ENCODE assay signal across 8 cellular contexts in the genomic region with DNA sequence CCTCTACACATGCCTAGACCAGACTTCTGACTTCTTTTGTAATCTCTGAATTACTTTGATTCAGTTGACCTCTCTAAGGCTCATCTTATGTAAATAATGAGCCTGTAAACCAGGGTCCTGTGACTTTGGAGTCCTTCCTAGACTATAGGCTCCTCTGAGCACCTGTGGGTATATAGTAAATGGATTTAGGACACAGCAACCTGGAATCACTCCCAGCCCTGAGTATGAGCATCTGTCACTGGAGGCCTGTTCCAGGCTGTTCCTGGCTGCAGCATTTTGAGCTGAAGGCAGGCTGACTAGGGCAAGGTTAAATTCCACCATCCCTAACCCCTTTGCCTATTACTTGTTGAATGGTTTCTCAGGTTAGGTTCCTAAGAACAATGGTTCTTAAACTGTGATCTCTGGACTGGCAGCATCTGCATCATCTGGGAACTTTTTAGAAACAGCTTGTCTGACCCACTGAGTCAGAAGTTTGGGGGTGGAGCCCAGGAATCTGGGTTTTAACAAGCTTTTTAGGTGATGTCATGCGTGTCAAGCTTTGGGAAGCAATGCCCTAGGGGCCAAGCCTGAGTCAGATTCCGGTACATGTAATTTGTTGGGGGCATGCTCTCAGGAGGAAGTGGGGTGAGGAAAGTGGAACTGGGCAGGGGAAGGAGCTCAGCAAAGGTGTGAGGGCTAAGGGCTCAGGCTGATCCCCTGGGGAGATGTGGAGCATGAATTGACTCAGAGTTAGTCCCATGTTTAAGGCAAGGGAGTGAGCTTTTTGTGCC. TPM values are rescaled to one million over a fixed set of nuclear protein-coding genes. Genes with fewer than 3 reads are reported as not detected.
A peak's percentile ranks its signal among the peaks of the same experiment; 100 is the strongest.
DNase-seq lines count a peak whose midpoint lies in the region; ATAC-seq, FAIRE-seq and TF ChIP-seq lines count a peak whose summit lies in the region.

No MANE protein-coding gene starts in this region.

- ATAC-seq in HG02970 (IDR thresholded peaks at IDR 0.05; ENCODE audit: low FRiP score, unreplicated experiment) (peak; percentile 78), mucosa of descending colon (no peak), WTC11 (no peak)

- H3K27me3 ChIP-seq in SJSA1 (replicated peaks), result no peaks in the 10 kb centered on the region

- H3K27ac ChIP-seq in SJSA1 (no peak overlapping the region), kidney (ENCODE audit: low read depth in 2 of 2, low read length in 2 of 2) (peak overlapping the region; percentile 40 to 43)

- TF ChIP-seq CTCF in kidney (IDR thresholded peaks at IDR 0.05; ENCODE audit: borderline replicate concordance, extremely low read depth, insufficient read depth) (no peak), mucosa of descending colon (IDR thresholded peaks at IDR 0.05) (no peak), WTC11 (IDR thresholded peaks at IDR 0.05) (no peak)

- no peak overlapping the region for H3K9ac ChIP-seq in kidney (ENCODE audit: low read length in 2 of 2)

- H3K36me3 ChIP-seq in SJSA1, result no peaks in the 10 kb centered on the region
- no peaks in the 10 kb centered on the region for H3K36me3 ChIP-seq in kidney (ENCODE audit: control insufficient read depth in 1 of 2, insufficient read depth in 2 of 2, low read length in 2 of 2)
- no peaks in the 10 kb centered on the region for H3K36me3 ChIP-seq in mucosa of descending colon (ENCODE audit: low read depth)

- DNase-seq in activated CD4-positive, alpha-beta T cell treated with anti-CD3 and anti-CD28 coated beads, Interleukin-2, amount 10 ng/mL, durations not matched to agents 24 days and 14 days, result peak; percentile 53
- no peak for DNase-seq in activated CD4-positive, alpha-beta T cell treated with anti-CD3 and anti-CD28 coated beads, Interleukin-2, amount 50 U/mL, for 1 hour
- peak; percentile 62 to 76 for DNase-seq in SJSA1 (ENCODE audit: low read depth in 1 of 2, low spot score in 2 of 2)
- DNase-seq in kidney, result no peak
- no peak for DNase-seq in mucosa of descending colon
- no peak for DNase-seq in COLO668 (lab: John Stamatoyannopoulos, UW; ENCODE audit: unreplicated experiment)
- no peak for DNase-seq in WTC11 (ENCODE audit: low spot score)

- peaks cover 23% of the 10 kb centered on the region for H3K4me1 Mint-ChIP-seq in activated CD4-positive, alpha-beta T cell treated with anti-CD3 and anti-CD28 coated beads, Interleukin-2, amount 10 ng/mL, durations not matched to agents 24 days and 14 days
- no peaks in the 10 kb centered on the region for H3K4me1 Mint-ChIP-seq in WTC11

- peaks cover 40% of the 10 kb centered on the region for H3K4me1 ChIP-seq in SJSA1 (replicated peaks)
- H3K4me1 ChIP-seq in kidney (ENCODE audit: control insufficient read depth in 1 of 2, insufficient read depth in 1 of 2, low read depth in 1 of 2, low read length in 2 of 2), result peaks cover 31 to 40% of the 10 kb centered on the region in 2 donors
- peaks cover 11% of the 10 kb centered on the region for H3K4me1 ChIP-seq in mucosa of descending colon (ENCODE audit: low read depth)

- H3K27me3 Mint-ChIP-seq in activated CD4-positive, alpha-beta T cell treated with anti-CD3 and anti-CD28 coated beads, Interleukin-2, amount 10 ng/mL, durations not matched to agents 24 days and 14 days, result no peaks in the 10 kb centered on the region
- H3K27me3 Mint-ChIP-seq in WTC11 (ENCODE audit: low read depth), result no peaks in the 10 kb centered on the region

- H3K4me3 Mint-ChIP-seq in activated CD4-positive, alpha-beta T cell treated with anti-CD3 and anti-CD28 coated beads, Interleukin-2, amount 10 ng/mL, durations not matched to agents 24 days and 14 days, result no peak overlapping the region
- H3K4me3 Mint-ChIP-seq in WTC11, result no peak overlapping the region

- H3K9me3 ChIP-seq in SJSA1 (replicated peaks) (no peaks in the 10 kb centered on the region), kidney (ENCODE audit: control insufficient read depth in 1 of 2, low read length in 2 of 2) (no peaks in the 10 kb centered on the region), mucosa of descending colon (no peaks in the 10 kb centered on the region)

- H3K27ac Mint-ChIP-seq in activated CD4-positive, alpha-beta T cell treated with anti-CD3 and anti-CD28 coated beads, Interleukin-2, amount 10 ng/mL, durations not matched to agents 24 days and 14 days, result no peak overlapping the region
- no peak overlapping the region for H3K27ac Mint-ChIP-seq in WTC11

- CTCF ChIA-PET in WTC11 (lab: Charles Lee), result interaction anchor here (0.6 to 1.3 kb wide), 3 partner anchors 109 to 323 kb away, joined by 3 to 4 read pairs (median 3); no protein-coding TSS in a partner anchor

- H3K4me3 ChIP-seq in SJSA1, result no peak overlapping the region
- H3K4me3 ChIP-seq in kidney (ENCODE audit: low read length in 2 of 2), result no peak overlapping the region
- no peak overlapping the region for H3K4me3 ChIP-seq in mucosa of descending colon

- no peaks in the 10 kb centered on the region for H3K36me3 Mint-ChIP-seq in activated CD4-positive, alpha-beta T cell treated with anti-CD3 and anti-CD28 coated beads, Interleukin-2, amount 10 ng/mL, durations not matched to agents 24 days and 14 days (ENCODE audit: low read depth)
- no peaks in the 10 kb centered on the region for H3K36me3 Mint-ChIP-seq in WTC11

- intact Hi-C loops in activated CD4-positive, alpha-beta T cell treated with anti-CD3 and anti-CD28 coated beads, Interleukin-2, amount 10 ng/mL, durations not matched to agents 24 days and 14 days (cut with micrococcal nuclease), result no loop called here
- intact Hi-C loops in kidney (cut with DNase I), result loop anchor here (10.0 kb wide), 2 partner anchors 175 to 325 kb away; no protein-coding TSS in a partner anchor
- intact Hi-C loops in mucosa of descending colon (cut with DNase I, micrococcal nuclease), result no loop called here

- H3K9me3 Mint-ChIP-seq in activated CD4-positive, alpha-beta T cell treated with anti-CD3 and anti-CD28 coated beads, Interleukin-2, amount 10 ng/mL, durations not matched to agents 24 days and 14 days, result no peaks in the 10 kb centered on the region
- no peaks in the 10 kb centered on the region for H3K9me3 Mint-ChIP-seq in WTC11

- no peak for FAIRE-seq in kidney (lab: Jason Lieb, UNC)

- POLR2A ChIA-PET in WTC11 (lab: Charles Lee), result no interaction called here

TF ChIP-seq in WTC11, 78 proteins besides CTCF, POLR2A, EP300 and RAD21:
- TF ChIP-seq ATF2 (CRISPR knock-in tag; IDR thresholded peaks at IDR 0.05; ENCODE audit: borderline replicate concordance, low read depth) (no peak), MXD4 (CRISPR knock-in tag; IDR thresholded peaks at IDR 0.05; ENCODE audit: borderline replicate concordance) (no peak), ATF1 (CRISPR knock-in tag; IDR thresholded peaks at IDR 0.05) (no peak)
TF ChIP-seq in WTC11: peak in this region for 0.

RNA-seq across cellular contexts. Expression of gene MINDY4, which starts 28.2 kb away (rescaled TPM):
- total RNA-seq in activated CD4-positive, alpha-beta T cell treated with anti-CD3 and anti-CD28 coated beads, Interleukin-2, amount 10 ng/mL, durations not matched to agents 24 days and 14 days, result 1.2 and 1.3 TPM in 2 replicates
- total RNA-seq in SJSA1 (2014; rRNA removed; shearing (Covaris generic)), result 0.85 and 2.0 TPM in 2 replicates
- total RNA-seq in kidney (15.3 TPM), mucosa of descending colon (1 to 10 TPM; 4.0 to 9.1 (median 4.7) TPM), WTC11 (2021) (1.8 to 2.2 TPM (median 2.0 TPM) in 3 replicates)
- polyA plus RNA-seq in kidney (ENCODE audit: insufficient read depth, low read depth, low replicate concordance), result 5.3 TPM

RNA-seq across cellular contexts. Expression of gene INMT, which starts 47.5 kb away (rescaled TPM):
- not detected in 2 replicates for total RNA-seq in activated CD4-positive, alpha-beta T cell treated with anti-CD3 and anti-CD28 coated beads, Interleukin-2, amount 10 ng/mL, durations not matched to agents 24 days and 14 days
- total RNA-seq in SJSA1 (2014; rRNA removed; shearing (Covaris generic)), result 0.08 and 0.19 TPM in 2 replicates
- total RNA-seq in kidney (44.8 TPM), mucosa of descending colon (1 to 10 TPM; 1.6 to 7.5 (median 7.2) TPM), WTC11 (2021) (3.5 to 5.6 TPM (median 4.4 TPM) in 3 replicates)
- 34.5 TPM for polyA plus RNA-seq in kidney (ENCODE audit: insufficient read depth, low read depth, low replicate concordance)

Comparison
In these comparisons a context has a peak if more than half of its experiments do, and no peak if none do; other contexts are left out.
1. DNase-seq: peak in activated CD4-positive, alpha-beta T cell treated with anti-CD3 and anti-CD28 coated beads, Interleukin-2, amount 10 ng/mL, durations not matched to agents 24 days and 14 days (single experiment) and SJSA1 (2 of 2); none in activated CD4-positive, alpha-beta T cell treated with anti-CD3 and anti-CD28 coated beads, Interleukin-2, amount 50 U/mL, for 1 hour (single experiment), kidney (single experiment), mucosa of descending colon (0 of 3), COLO668 (single experiment) and WTC11 (single experiment).